8 cellular contexts compared by ENCODE assay signal in genomic region chr3:42600111-42600957, GRCh38. TPM values are rescaled to one million over a fixed set of nuclear protein-coding genes. Genes with fewer than 3 reads are reported as not detected.
DNase-seq lines count a peak whose midpoint lies in the region; ATAC-seq and TF ChIP-seq lines count a peak whose summit lies in the region.

NKTR (plus strand) TSS chr3:42600686; CDS start chr3:42601007, 321 bp downstream.

- in situ Hi-C loops in GM18951 (cut with MboI; ENCODE audit: low sequenced_read_pairs, unreplicated experiment) = no loop called here

- ATAC-seq in HG03196 (IDR thresholded peaks at IDR 0.05; ENCODE audit: unreplicated experiment) = peak; percentile 85
- peak; percentile 92 for ATAC-seq in activated B cell treated with CpG ODN at 0.5 μM for 24 hours (ENCODE audit: low read depth)

- H3K27me3 Mint-ChIP-seq in activated B cell treated with CpG ODN at 0.5 μM for 24 hours (no peaks in the 10 kb centered on the region), immature natural killer cell (ENCODE audit: low read depth in 3 of 3) (peaks cover 2 to 14% (median 14%) of the 10 kb centered on the region in 3 donors)

- CTCF ChIA-PET in activated B cell treated with CpG ODN at 0.5 μM for 24 hours (lab: Charles Lee) = interaction anchor here (1.1 kb wide), 1 partner anchor 13 kb away, joined by 4 read pairs; no protein-coding TSS in a partner anchor

- TF ChIP-seq CTCF in activated B cell treated with CpG ODN at 0.5 μM for 24 hours (IDR thresholded peaks at IDR 0.05) = no peak

- peaks cover 33% of the 10 kb centered on the region for H3K4me1 Mint-ChIP-seq in activated B cell treated with CpG ODN at 0.5 μM for 24 hours
- peaks cover 35 to 48% of the 10 kb centered on the region in 2 donors for H3K4me1 Mint-ChIP-seq in immature natural killer cell

- H3K36me3 Mint-ChIP-seq in activated B cell treated with CpG ODN at 0.5 μM for 24 hours (ENCODE audit: low read depth) (peaks cover 35% of the 10 kb centered on the region), immature natural killer cell (peaks cover 4 to 12% (median 5%) of the 10 kb centered on the region in 3 donors)

- H3K4me3 Mint-ChIP-seq in activated B cell treated with CpG ODN at 0.5 μM for 24 hours (peak within 1 kb of the TSS; percentile 91), immature natural killer cell (peak within 1 kb of the TSS; percentile 93 to 98 (median 97))

- no peaks in the 10 kb centered on the region for H3K9me3 Mint-ChIP-seq in activated B cell treated with CpG ODN at 0.5 μM for 24 hours
- no peaks in the 10 kb centered on the region for H3K9me3 Mint-ChIP-seq in immature natural killer cell

- H3K27ac ChIP-seq in caudate nucleus (ENCODE audit: low read depth, low read length) = peak within 1 kb of the TSS; percentile 94

- intact Hi-C loops in activated B cell treated with CpG ODN at 0.5 μM for 24 hours (cut with micrococcal nuclease) = loop anchor here (1.0 to 10.0 kb wide), 8 partner anchors 10 to 1734 kb away; partner anchors contain the start of genes CCDC13, SS18L2, TCAIM and ULK4

- POLR2A ChIA-PET in activated B cell treated with CpG ODN at 0.5 μM for 24 hours (lab: Charles Lee) = interaction anchor here (0.5 to 3.7 kb wide), 13 partner anchors 10 to 1401 kb away, joined by 3 to 85 read pairs (median 3); partner anchors contain the start of genes CTNNB1, SEC22C, SS18L2 and VIPR1

- DNase-seq in AG08395 (ENCODE audit: low spot score) (peak; percentile 95), NCI-H345 (lab: John Stamatoyannopoulos, UW) (peak; percentile 98), activated B cell treated with CpG ODN at 0.5 μM for 24 hours (peak; percentile 98), caudate nucleus (lab: John Stamatoyannopoulos, UW) (peak; percentile 47 to 99 (median 92)), immature natural killer cell (peak; percentile 99 to 100 (median 99)), smooth muscle cell of the brain vasculature (ENCODE audit: low read depth, low spot score) (peak; percentile 97)

- peak; percentile 87 for TF ChIP-seq POLR2A in GM18951 (IDR thresholded peaks at IDR 0.05; ENCODE audit: extremely low read depth, insufficient read depth, insufficient read length)

- peak within 1 kb of the TSS; percentile 96 for H3K27ac Mint-ChIP-seq in activated B cell treated with CpG ODN at 0.5 μM for 24 hours
- H3K27ac Mint-ChIP-seq in immature natural killer cell = peak within 1 kb of the TSS; percentile 89 to 100 (median 99)

RNA-seq across cellular contexts. Expression of gene NKTR, which starts in this region (rescaled TPM):
- 107 and 126 TPM in 2 replicates for total RNA-seq in activated B cell treated with CpG ODN at 0.5 μM for 24 hours
- 10 to 100 TPM in 1 of 3 donors, 1 to 10 TPM in 2; 6.9 to 15.9 (median 7.4) TPM for polyA plus RNA-seq in immature natural killer cell

Comparison
In these comparisons a context has a peak if more than half of its experiments do, and no peak if none do; other contexts are left out.
1. Peak in every context shown above with its lines: DNase-seq, ATAC-seq and H3K27ac ChIP-seq.